In the genomic region with DNA sequence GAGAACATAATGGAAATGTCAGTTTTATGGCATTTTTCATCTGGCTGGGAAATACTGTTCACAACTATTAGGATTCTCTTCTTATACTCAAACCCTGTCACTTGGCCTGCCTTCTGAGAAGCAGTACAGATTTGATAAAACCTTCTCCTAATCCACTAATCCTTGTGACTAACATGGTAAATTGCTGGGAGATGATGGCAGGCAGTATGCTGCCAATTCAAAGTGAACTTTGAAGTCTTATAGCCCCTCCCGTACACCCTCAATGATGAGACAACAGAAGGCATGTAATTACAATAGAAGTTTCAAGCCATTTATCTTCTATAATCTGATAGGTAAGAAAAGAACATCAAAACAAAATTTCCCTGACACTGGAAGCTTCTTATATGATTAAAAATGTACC, we compare ENCODE assay signal across 23 cellular contexts.
"Had no signal": no experiment of that assay in that cellular context is flagged by ENCODE, and none has a peak within 500 bp of the region (broad histone marks: within the 10 kb centered on the region; RNA-seq: fewer than 3 reads in every experiment).

No MANE protein-coding gene starts in this region.

- H3K4me2 ChIP-seq: neural progenitor cell had no signal

- H3K9me3 ChIP-seq: esophagus muscularis mucosa, gastroesophageal sphincter, left lung, sigmoid colon, spleen, testis had no signal

- H3K36me3 ChIP-seq: adrenal gland, esophagus muscularis mucosa, left lung, neural progenitor cell, sigmoid colon had no signal

- H3K27me3 ChIP-seq: adrenal gland, esophagus muscularis mucosa, gastroesophageal sphincter, left lung, neural progenitor cell, sigmoid colon, spleen, testis had no signal

- H3K4me3 ChIP-seq: adrenal gland, coronary artery, esophagus muscularis mucosa, gastroesophageal sphincter, left lung, lung, neural progenitor cell, sigmoid colon, spleen, testis had no signal

- H3K9ac ChIP-seq: neural progenitor cell had no signal

- H3K27ac ChIP-seq: adrenal gland, coronary artery, esophagus muscularis mucosa, gastroesophageal sphincter, left lung, neural progenitor cell, sigmoid colon, spleen, testis had no signal

- ATAC-seq: activated T-cell treated with anti-CD3 and anti-CD28 coated beads, Interleukin-2, amount 50 U/mL, for 4 hours; gastroesophageal sphincter; left lung; naive thymus-derived CD4-positive, alpha-beta T cell had no signal

- H3K4me1 ChIP-seq: adrenal gland, esophagus muscularis mucosa, gastroesophageal sphincter, left lung, neural progenitor cell, sigmoid colon, spleen, testis had no signal

- H2AFZ ChIP-seq: neural progenitor cell had no signal

- DNase-seq: activated CD4-positive, alpha-beta T cell treated with anti-CD3 and anti-CD28 coated beads for 4 hours; activated CD4-positive, alpha-beta T cell treated with anti-CD3 and anti-CD28 coated beads, Interleukin-2, amount 50 U/mL, for 48 hours; activated CD4-positive, CD25-positive, alpha-beta regulatory T cell; activated CD8-positive, alpha-beta memory T cell treated with anti-CD3 and anti-CD28 coated beads, Interleukin-2, amount 50 U/mL, for 48 hours; activated naive CD4-positive, alpha-beta T cell; activated T-cell treated with anti-CD3 and anti-CD28 coated beads, Interleukin-2, amount 50 U/mL, for 4 hours; adrenal gland; head of caudate nucleus; kidney; left lung; naive thymus-derived CD4-positive, alpha-beta T cell; sigmoid colon; spleen; stimulated activated CD4-positive, alpha-beta T cell treated with anti-CD3 and anti-CD28 coated beads, Interleukin-4, amount 100 ng/mL, for 1 hour; stimulated activated naive CD4-positive, alpha-beta T cell; T1000; testis; trophoblast cell had no signal
